Comparison of ENCODE assay signal across 34 cellular contexts in the genomic region with DNA sequence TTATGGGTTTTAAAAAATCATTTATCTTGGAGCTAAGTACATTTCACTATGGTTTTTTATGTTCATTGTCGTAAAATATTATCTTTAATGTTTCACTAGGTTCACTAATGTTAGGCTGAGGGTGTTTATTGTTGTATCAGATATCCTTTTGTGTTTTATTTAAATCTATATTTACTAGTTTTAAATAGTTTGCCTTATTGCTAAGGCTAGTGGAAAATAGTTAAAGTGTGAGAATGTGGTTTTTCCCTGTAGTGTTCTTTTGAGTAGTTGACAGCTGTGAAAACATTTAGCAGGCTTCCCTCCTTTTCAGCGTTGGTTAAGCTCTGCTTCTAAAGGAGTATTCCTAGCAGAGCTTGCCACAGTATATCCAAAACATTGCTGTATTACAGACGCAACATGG.
"Had no signal": no experiment of that assay in that cellular context is flagged by ENCODE, and none has a peak within 500 bp of the region (broad histone marks: within the 10 kb centered on the region; RNA-seq: fewer than 3 reads in every experiment).

No MANE protein-coding gene starts in this region.

- H3K27ac ChIP-seq: adrenal gland, esophagus muscularis mucosa, foreskin keratinocyte, heart left ventricle, parathyroid adenoma, right atrium auricular region, tibial nerve, WERI-Rb-1 had no signal

- H3K27ac Mint-ChIP-seq: activated naive CD4-positive, alpha-beta T cell treated with anti-CD3 and anti-CD28 coated beads for 36 hours; activated naive CD8-positive, alpha-beta T cell treated with anti-CD3 and anti-CD28 coated beads for 36 hours; activated T-helper 1 cell treated with anti-CD3 and anti-CD28 coated beads, Interleukin-12 subunit alpha, Interleukin-12 subunit beta, Interleukin-2, Interleukin-4 antibody, amounts not matched to agents 30 ng/mL and 10 ng/mL and 1 ng/mL, durations not matched to agents 14 hours and 24 hours and 36 hours; immature natural killer cell; mesothelial cell of epicardium; naive thymus-derived CD4-positive, alpha-beta T cell had no signal

- H3K36me3 Mint-ChIP-seq: activated naive CD8-positive, alpha-beta T cell treated with anti-CD3 and anti-CD28 coated beads for 36 hours; mesothelial cell of epicardium had no signal

- H3K36me3 ChIP-seq: adrenal gland, breast epithelium, esophagus muscularis mucosa, heart left ventricle, right atrium auricular region, tibial nerve, WERI-Rb-1 had no signal

- H3K9me3 Mint-ChIP-seq: activated naive CD4-positive, alpha-beta T cell treated with anti-CD3 and anti-CD28 coated beads for 36 hours; activated naive CD8-positive, alpha-beta T cell treated with anti-CD3 and anti-CD28 coated beads for 36 hours; activated T-helper 1 cell treated with anti-CD3 and anti-CD28 coated beads, Interleukin-12 subunit alpha, Interleukin-12 subunit beta, Interleukin-2, Interleukin-4 antibody, amounts not matched to agents 30 ng/mL and 10 ng/mL and 1 ng/mL, durations not matched to agents 14 hours and 24 hours and 36 hours; central memory CD8-positive, alpha-beta T cell; immature natural killer cell; mesothelial cell of epicardium; naive thymus-derived CD4-positive, alpha-beta T cell had no signal

- ATAC-seq: activated CD4-positive, CD25-positive, alpha-beta regulatory T cell treated with anti-CD3 and anti-CD28 coated beads, Interleukin-2, amount 50 U/mL, for 24 hours; foreskin keratinocyte; heart left ventricle; left colon; naive thymus-derived CD4-positive, alpha-beta T cell had no signal

- H3K4me1 Mint-ChIP-seq: mesothelial cell of epicardium had no signal

- H3K79me2 ChIP-seq: parathyroid adenoma had no signal

- H3K27me3 ChIP-seq: adrenal gland, breast epithelium, esophagus muscularis mucosa, foreskin keratinocyte, heart left ventricle, right atrium auricular region, tibial nerve had no signal

- H3K4me1 ChIP-seq: adrenal gland, breast epithelium, foreskin keratinocyte, heart left ventricle, parathyroid adenoma, right atrium auricular region, tibial nerve had no signal

- H2AFZ ChIP-seq: parathyroid adenoma had no signal

- DNase-seq: activated CD4-positive, alpha-beta T cell treated with anti-CD3 and anti-CD28 coated beads for 48 hours; activated CD4-positive, alpha-beta T cell treated with anti-CD3 and anti-CD28 coated beads, Interleukin-2, amount 50 U/mL, for 48 hours; activated CD8-positive, alpha-beta memory T cell treated with anti-CD3 and anti-CD28 coated beads, Interleukin-2, amount 50 U/mL, for 4 hours; activated effector memory CD4-positive, alpha-beta T cell treated with anti-CD3 and anti-CD28 coated beads, Interleukin-2, amount 50 U/mL, for 16 hours; activated naive CD4-positive, alpha-beta T cell treated with anti-CD3 and anti-CD28 coated beads for 36 hours; activated naive CD8-positive, alpha-beta T cell treated with anti-CD3 and anti-CD28 coated beads for 36 hours; activated T-cell treated with anti-CD3 and anti-CD28 coated beads, Interleukin-2, amount 50 U/mL, for 1 hour; adrenal gland; aorta; dermis blood vessel endothelial cell; effector CD4-positive, alpha-beta T cell; foreskin keratinocyte; heart left ventricle; hypothalamus; immature natural killer cell; kidney; left colon; mammary epithelial cell; naive thymus-derived CD4-positive, alpha-beta T cell; nucleus accumbens; stimulated activated CD4-positive, alpha-beta T cell treated with anti-CD3 and anti-CD28 coated beads, Interleukin-2, amount 100 ng/mL, for 48 hours; stimulated activated naive CD4-positive, alpha-beta T cell treated with Interleukin-2 at 50 U/mL for 16 hours; T1000; WERI-Rb-1 had no signal

- FAIRE-seq: colon, kidney had no signal

- H3K4me3 ChIP-seq: adrenal gland, breast epithelium, esophagus muscularis mucosa, heart left ventricle, right atrium auricular region, tibial nerve had no signal

- H3K9me3 ChIP-seq: adrenal gland, breast epithelium, esophagus muscularis mucosa, heart left ventricle, right atrium auricular region, tibial nerve had no signal

- H3K27me3 Mint-ChIP-seq: activated naive CD8-positive, alpha-beta T cell treated with anti-CD3 and anti-CD28 coated beads for 36 hours; central memory CD8-positive, alpha-beta T cell had no signal

- H3K4me3 Mint-ChIP-seq: activated naive CD4-positive, alpha-beta T cell treated with anti-CD3 and anti-CD28 coated beads for 36 hours; activated naive CD8-positive, alpha-beta T cell treated with anti-CD3 and anti-CD28 coated beads for 36 hours; activated T-helper 1 cell treated with anti-CD3 and anti-CD28 coated beads, Interleukin-12 subunit alpha, Interleukin-12 subunit beta, Interleukin-2, Interleukin-4 antibody, amounts not matched to agents 30 ng/mL and 10 ng/mL and 1 ng/mL, durations not matched to agents 14 hours and 24 hours and 36 hours; central memory CD8-positive, alpha-beta T cell; immature natural killer cell; mesothelial cell of epicardium; naive thymus-derived CD4-positive, alpha-beta T cell had no signal

- H3K9ac ChIP-seq: parathyroid adenoma had no signal
